In the genomic region with DNA sequence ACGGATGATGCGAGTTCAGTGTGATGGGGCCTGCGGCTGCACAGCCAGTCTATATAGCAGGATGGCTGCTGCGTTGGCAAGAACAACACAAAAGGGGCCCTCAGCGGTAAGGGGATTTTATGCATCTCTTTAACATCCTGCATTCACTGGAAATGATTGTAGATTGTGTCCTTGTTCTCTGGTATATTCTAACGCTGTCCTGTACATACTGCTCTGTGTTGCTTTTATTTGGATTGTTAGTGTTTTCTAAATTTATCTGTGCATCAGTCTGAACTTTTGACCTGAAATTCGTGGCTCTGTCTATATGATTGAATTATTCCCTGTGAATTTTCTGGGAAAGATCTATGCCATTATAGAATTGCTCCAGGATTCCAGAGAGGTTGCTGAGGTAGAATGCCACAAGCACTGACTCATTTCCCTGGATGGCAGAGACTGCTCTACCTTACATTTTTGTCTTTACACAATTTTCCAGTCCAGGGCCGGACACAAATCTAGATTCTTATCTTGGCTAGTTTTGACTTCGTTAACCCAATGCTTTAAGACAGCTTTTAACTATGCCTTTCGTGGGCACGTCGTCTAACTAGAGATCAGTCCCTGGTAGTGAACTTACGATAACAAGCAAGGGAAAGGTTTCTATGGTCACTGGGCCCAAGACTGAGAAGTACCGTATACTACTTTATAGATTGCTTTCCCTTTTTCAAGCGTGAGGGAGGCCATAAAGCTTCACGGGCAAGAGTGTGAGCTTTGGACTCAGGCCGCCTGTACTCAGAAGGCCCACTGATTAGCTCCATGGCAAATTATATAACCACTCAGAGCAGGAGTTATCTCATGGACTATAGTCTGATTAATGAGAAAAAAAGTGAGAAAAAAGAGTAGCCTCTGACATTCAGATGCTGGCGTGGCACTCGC, we compare ENCODE assay signal across 1 cellular context.
TF ChIP-seq lines count a peak whose summit lies in the region.

A gene with protein sequence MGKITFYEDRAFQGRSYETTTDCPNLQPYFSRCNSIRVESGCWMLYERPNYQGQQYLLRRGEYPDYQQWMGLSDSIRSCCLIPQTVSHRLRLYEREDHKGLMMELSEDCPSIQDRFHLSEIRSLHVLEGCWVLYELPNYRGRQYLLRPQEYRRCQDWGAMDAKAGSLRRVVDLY (minus strand): TSS at position 25 of the 909 bp plus-strand sequence. CDS start 36 bp downstream, outside the sequence.

TF ChIP-seq in HepG2, 621 proteins besides CTCF, POLR2A, EP300 and RAD21 (continued from another document and continues in another):
- TF ChIP-seq, protein P1, sequence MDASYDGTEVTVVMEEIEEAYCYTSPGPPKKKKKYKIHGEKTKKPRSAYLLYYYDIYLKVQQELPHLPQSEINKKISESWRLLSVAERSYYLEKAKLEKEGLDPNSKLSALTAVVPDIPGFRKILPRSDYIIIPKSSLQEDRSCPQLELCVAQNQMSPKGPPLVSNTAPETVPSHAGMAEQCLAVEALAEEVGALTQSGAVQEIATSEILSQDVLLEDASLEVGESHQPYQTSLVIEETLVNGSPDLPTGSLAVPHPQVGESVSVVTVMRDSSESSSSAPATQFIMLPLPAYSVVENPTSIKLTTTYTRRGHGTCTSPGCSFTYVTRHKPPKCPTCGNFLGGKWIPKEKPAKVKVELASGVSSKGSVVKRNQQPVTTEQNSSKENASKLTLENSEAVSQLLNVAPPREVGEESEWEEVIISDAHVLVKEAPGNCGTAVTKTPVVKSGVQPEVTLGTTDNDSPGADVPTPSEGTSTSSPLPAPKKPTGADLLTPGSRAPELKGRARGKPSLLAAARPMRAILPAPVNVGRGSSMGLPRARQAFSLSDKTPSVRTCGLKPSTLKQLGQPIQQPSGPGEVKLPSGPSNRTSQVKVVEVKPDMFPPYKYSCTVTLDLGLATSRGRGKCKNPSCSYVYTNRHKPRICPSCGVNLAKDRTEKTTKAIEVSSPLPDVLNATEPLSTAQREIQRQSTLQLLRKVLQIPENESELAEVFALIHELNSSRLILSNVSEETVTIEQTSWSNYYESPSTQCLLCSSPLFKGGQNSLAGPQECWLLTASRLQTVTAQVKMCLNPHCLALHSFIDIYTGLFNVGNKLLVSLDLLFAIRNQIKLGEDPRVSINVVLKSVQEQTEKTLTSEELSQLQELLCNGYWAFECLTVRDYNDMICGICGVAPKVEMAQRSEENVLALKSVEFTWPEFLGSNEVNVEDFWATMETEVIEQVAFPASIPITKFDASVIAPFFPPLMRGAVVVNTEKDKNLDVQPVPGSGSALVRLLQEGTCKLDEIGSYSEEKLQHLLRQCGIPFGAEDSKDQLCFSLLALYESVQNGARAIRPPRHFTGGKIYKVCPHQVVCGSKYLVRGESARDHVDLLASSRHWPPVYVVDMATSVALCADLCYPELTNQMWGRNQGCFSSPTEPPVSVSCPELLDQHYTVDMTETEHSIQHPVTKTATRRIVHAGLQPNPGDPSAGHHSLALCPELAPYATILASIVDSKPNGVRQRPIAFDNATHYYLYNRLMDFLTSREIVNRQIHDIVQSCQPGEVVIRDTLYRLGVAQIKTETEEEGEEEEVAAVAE (CRISPR knock-in tag; IDR thresholded peaks at IDR 0.05; ENCODE audit: borderline replicate concordance) = peak; percentile 53; the same call in 1 of the 2 replicates
- peak; percentile 66 for TF ChIP-seq KAT8 (CRISPR knock-in tag; IDR thresholded peaks at IDR 0.05)
- no peak for TF ChIP-seq HES4 (CRISPR knock-in tag; IDR thresholded peaks at IDR 0.05; ENCODE audit: borderline replicate concordance)
- TF ChIP-seq BHLHE40 (IDR thresholded peaks at IDR 0.05; ENCODE audit: low read length) = 0 out of 2 replicates have a peak, but pooled peaks have one; percentile 4
- no peak for TF ChIP-seq KDM5A (IDR thresholded peaks at IDR 0.05; ENCODE audit: borderline replicate concordance, low read length)
- peak; percentile 49; the same call in 1 of the 2 replicates for TF ChIP-seq RARA (CRISPR knock-in tag; IDR thresholded peaks at IDR 0.05)
- TF ChIP-seq, protein P2, sequence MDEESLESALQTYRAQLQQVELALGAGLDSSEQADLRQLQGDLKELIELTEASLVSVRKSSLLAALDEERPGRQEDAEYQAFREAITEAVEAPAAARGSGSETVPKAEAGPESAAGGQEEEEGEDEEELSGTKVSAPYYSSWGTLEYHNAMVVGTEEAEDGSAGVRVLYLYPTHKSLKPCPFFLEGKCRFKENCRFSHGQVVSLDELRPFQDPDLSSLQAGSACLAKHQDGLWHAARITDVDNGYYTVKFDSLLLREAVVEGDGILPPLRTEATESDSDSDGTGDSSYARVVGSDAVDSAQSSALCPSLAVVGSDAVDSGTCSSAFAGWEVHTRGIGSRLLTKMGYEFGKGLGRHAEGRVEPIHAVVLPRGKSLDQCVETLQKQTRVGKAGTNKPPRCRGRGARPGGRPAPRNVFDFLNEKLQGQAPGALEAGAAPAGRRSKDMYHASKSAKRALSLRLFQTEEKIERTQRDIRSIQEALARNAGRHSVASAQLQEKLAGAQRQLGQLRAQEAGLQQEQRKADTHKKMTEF (CRISPR knock-in tag; IDR thresholded peaks at IDR 0.05) = peak; percentile 81
- peak; percentile 59; the same call in 1 of the 2 replicates for TF ChIP-seq SPEN (CRISPR knock-in tag; IDR thresholded peaks at IDR 0.05; ENCODE audit: low read depth)
- peak; percentile 34; the same call in 1 of the 2 replicates for TF ChIP-seq SP140L (CRISPR knock-in tag; IDR thresholded peaks at IDR 0.05; ENCODE audit: borderline replicate concordance)
- no peak for TF ChIP-seq ZNF17 (CRISPR knock-in tag; IDR thresholded peaks at IDR 0.05)
- TF ChIP-seq ZNF331 (CRISPR knock-in tag; IDR thresholded peaks at IDR 0.05) = peak; percentile 57; the same call in 1 of the 2 replicates
- TF ChIP-seq, protein P3, sequence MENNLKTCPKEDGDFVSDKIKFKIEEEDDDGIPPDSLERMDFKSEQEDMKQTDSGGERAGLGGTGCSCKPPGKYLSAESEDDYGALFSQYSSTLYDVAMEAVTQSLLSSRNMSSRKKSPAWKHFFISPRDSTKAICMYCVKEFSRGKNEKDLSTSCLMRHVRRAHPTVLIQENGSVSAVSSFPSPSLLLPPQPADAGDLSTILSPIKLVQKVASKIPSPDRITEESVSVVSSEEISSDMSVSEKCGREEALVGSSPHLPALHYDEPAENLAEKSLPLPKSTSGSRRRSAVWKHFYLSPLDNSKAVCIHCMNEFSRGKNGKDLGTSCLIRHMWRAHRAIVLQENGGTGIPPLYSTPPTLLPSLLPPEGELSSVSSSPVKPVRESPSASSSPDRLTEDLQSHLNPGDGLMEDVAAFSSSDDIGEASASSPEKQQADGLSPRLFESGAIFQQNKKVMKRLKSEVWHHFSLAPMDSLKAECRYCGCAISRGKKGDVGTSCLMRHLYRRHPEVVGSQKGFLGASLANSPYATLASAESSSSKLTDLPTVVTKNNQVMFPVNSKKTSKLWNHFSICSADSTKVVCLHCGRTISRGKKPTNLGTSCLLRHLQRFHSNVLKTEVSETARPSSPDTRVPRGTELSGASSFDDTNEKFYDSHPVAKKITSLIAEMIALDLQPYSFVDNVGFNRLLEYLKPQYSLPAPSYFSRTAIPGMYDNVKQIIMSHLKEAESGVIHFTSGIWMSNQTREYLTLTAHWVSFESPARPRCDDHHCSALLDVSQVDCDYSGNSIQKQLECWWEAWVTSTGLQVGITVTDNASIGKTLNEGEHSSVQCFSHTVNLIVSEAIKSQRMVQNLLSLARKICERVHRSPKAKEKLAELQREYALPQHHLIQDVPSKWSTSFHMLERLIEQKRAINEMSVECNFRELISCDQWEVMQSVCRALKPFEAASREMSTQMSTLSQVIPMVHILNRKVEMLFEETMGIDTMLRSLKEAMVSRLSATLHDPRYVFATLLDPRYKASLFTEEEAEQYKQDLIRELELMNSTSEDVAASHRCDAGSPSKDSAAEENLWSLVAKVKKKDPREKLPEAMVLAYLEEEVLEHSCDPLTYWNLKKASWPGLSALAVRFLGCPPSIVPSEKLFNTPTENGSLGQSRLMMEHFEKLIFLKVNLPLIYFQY (CRISPR knock-in tag; IDR thresholded peaks at IDR 0.05; ENCODE audit: borderline replicate concordance) = peak; percentile 81; the same call in 1 of the 2 replicates
- peak; percentile 83 for TF ChIP-seq HDAC2 (CRISPR knock-in tag; IDR thresholded peaks at IDR 0.05)
- no peak for TF ChIP-seq SNRNP70 (IDR thresholded peaks at IDR 0.05; ENCODE audit: low read depth, low read length)
- TF ChIP-seq, protein P4, sequence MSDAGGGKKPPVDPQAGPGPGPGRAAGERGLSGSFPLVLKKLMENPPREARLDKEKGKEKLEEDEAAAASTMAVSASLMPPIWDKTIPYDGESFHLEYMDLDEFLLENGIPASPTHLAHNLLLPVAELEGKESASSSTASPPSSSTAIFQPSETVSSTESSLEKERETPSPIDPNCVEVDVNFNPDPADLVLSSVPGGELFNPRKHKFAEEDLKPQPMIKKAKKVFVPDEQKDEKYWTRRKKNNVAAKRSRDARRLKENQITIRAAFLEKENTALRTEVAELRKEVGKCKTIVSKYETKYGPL (CRISPR knock-in tag; IDR thresholded peaks at IDR 0.05) = peak; percentile 79; the same call in 1 of the 2 replicates
- no peak for TF ChIP-seq KLF11 (CRISPR knock-in tag; IDR thresholded peaks at IDR 0.05)
- TF ChIP-seq DNMT3B (CRISPR knock-in tag; conservative IDR thresholded peaks at IDR 0.05) = peak; percentile 67; the same call in 1 of the 2 replicates
- TF ChIP-seq ZFP37 (CRISPR knock-in tag; IDR thresholded peaks at IDR 0.05; ENCODE audit: borderline replicate concordance) = no peak
- TF ChIP-seq LCORL (IDR thresholded peaks at IDR 0.05) = no peak
- no peak; the same call in none of the 2 replicates for TF ChIP-seq LCORL (CRISPR knock-in tag; IDR thresholded peaks at IDR 0.05)
- TF ChIP-seq FOSL2 (CRISPR knock-in tag; IDR thresholded peaks at IDR 0.05) = peak; percentile 83
- TF ChIP-seq, protein P5, sequence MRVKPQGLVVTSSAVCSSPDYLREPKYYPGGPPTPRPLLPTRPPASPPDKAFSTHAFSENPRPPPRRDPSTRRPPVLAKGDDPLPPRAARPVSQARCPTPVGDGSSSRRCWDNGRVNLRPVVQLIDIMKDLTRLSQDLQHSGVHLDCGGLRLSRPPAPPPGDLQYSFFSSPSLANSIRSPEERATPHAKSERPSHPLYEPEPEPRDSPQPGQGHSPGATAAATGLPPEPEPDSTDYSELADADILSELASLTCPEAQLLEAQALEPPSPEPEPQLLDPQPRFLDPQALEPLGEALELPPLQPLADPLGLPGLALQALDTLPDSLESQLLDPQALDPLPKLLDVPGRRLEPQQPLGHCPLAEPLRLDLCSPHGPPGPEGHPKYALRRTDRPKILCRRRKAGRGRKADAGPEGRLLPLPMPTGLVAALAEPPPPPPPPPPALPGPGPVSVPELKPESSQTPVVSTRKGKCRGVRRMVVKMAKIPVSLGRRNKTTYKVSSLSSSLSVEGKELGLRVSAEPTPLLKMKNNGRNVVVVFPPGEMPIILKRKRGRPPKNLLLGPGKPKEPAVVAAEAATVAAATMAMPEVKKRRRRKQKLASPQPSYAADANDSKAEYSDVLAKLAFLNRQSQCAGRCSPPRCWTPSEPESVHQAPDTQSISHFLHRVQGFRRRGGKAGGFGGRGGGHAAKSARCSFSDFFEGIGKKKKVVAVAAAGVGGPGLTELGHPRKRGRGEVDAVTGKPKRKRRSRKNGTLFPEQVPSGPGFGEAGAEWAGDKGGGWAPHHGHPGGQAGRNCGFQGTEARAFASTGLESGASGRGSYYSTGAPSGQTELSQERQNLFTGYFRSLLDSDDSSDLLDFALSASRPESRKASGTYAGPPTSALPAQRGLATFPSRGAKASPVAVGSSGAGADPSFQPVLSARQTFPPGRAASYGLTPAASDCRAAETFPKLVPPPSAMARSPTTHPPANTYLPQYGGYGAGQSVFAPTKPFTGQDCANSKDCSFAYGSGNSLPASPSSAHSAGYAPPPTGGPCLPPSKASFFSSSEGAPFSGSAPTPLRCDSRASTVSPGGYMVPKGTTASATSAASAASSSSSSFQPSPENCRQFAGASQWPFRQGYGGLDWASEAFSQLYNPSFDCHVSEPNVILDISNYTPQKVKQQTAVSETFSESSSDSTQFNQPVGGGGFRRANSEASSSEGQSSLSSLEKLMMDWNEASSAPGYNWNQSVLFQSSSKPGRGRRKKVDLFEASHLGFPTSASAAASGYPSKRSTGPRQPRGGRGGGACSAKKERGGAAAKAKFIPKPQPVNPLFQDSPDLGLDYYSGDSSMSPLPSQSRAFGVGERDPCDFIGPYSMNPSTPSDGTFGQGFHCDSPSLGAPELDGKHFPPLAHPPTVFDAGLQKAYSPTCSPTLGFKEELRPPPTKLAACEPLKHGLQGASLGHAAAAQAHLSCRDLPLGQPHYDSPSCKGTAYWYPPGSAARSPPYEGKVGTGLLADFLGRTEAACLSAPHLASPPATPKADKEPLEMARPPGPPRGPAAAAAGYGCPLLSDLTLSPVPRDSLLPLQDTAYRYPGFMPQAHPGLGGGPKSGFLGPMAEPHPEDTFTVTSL (CRISPR knock-in tag; IDR thresholded peaks at IDR 0.05; ENCODE audit: borderline replicate concordance) = peak; percentile 66; the same call in 1 of the 2 replicates
- TF ChIP-seq ELF3 (CRISPR knock-in tag; IDR thresholded peaks at IDR 0.05) = peak; percentile 59
- no peak for TF ChIP-seq ZNF547 (CRISPR knock-in tag; IDR thresholded peaks at IDR 0.05)
- no peak for TF ChIP-seq NFE2L1 (CRISPR knock-in tag; IDR thresholded peaks at IDR 0.05; ENCODE audit: borderline replicate concordance)
- no peak for TF ChIP-seq ZNF598 (CRISPR knock-in tag; IDR thresholded peaks at IDR 0.05; ENCODE audit: borderline replicate concordance)
- 0 out of 2 replicates have a peak, but pooled peaks have one; percentile 22 for TF ChIP-seq ZNF12 (CRISPR knock-in tag; IDR thresholded peaks at IDR 0.05)
- TF ChIP-seq POLR2AphosphoS2 (IDR thresholded peaks at IDR 0.05; ENCODE audit: low read depth, low read length) = no peak
- TF ChIP-seq ZFP36 (IDR thresholded peaks at IDR 0.05; ENCODE audit: borderline replicate concordance, low read depth, low read length, partially characterized antibody) = no peak
- TF ChIP-seq, protein P6, sequence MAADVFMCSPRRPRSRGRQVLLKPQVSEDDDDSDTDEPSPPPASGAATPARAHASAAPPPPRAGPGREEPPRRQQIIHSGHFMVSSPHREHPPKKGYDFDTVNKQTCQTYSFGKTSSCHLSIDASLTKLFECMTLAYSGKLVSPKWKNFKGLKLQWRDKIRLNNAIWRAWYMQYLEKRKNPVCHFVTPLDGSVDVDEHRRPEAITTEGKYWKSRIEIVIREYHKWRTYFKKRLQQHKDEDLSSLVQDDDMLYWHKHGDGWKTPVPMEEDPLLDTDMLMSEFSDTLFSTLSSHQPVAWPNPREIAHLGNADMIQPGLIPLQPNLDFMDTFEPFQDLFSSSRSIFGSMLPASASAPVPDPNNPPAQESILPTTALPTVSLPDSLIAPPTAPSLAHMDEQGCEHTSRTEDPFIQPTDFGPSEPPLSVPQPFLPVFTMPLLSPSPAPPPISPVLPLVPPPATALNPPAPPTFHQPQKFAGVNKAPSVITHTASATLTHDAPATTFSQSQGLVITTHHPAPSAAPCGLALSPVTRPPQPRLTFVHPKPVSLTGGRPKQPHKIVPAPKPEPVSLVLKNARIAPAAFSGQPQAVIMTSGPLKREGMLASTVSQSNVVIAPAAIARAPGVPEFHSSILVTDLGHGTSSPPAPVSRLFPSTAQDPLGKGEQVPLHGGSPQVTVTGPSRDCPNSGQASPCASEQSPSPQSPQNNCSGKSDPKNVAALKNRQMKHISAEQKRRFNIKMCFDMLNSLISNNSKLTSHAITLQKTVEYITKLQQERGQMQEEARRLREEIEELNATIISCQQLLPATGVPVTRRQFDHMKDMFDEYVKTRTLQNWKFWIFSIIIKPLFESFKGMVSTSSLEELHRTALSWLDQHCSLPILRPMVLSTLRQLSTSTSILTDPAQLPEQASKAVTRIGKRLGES (CRISPR knock-in tag; IDR thresholded peaks at IDR 0.05; ENCODE audit: borderline replicate concordance) = no peak
